Comparison of ENCODE assay signal across 8 cellular contexts in genomic region chr3:48952510-48953118, GRCh38. TPM values are rescaled to one million over a fixed set of nuclear protein-coding genes. Genes with fewer than 3 reads are reported as not detected.
DNase-seq lines count a peak whose midpoint lies in the region; ATAC-seq, FAIRE-seq and TF ChIP-seq lines count a peak whose summit lies in the region.

No MANE protein-coding gene starts in this region.

- no peaks in the 10 kb centered on the region for H3K27me3 Mint-ChIP-seq in endothelial cell (ENCODE audit: unreplicated experiment)

- intact Hi-C loops in A673 (cut with micrococcal nuclease; ENCODE audit: unreplicated experiment) (no loop called here), pancreas (cut with DNase I) (no loop called here)

- H3K9me3 ChIP-seq in A673 (ENCODE audit: low read depth, low read length, poor library complexity, severe bottlenecking): no peaks in the 10 kb centered on the region
- no peaks in the 10 kb centered on the region for H3K9me3 ChIP-seq in pancreas

- TF ChIP-seq CTCF in A673 (conservative IDR thresholded peaks at IDR 0.05; ENCODE audit: low read depth, low read length) (peak; percentile 38), endothelial cell (IDR thresholded peaks at IDR 0.05; ENCODE audit: unreplicated experiment) (peak; percentile 32), pancreas (IDR thresholded peaks at IDR 0.05) (peak in 2 of 4 donors; percentile 10 to 15)

- peaks cover 6% of the 10 kb centered on the region for H3K36me3 Mint-ChIP-seq in endothelial cell (ENCODE audit: low read depth, unreplicated experiment)

- CTCF ChIA-PET in A673 (lab: Charles Lee): no interaction called here

- H3K4me1 ChIP-seq in A673 (ENCODE audit: insufficient read depth, low read length, poor library complexity, severe bottlenecking): no peaks in the 10 kb centered on the region
- peaks cover 0 to 11% (median 0%) of the 10 kb centered on the region in 3 donors for H3K4me1 ChIP-seq in pancreas

- H3K4me3 ChIP-seq in A673 (ENCODE audit: low read depth, low read length, poor library complexity, severe bottlenecking): no peak overlapping the region
- H3K4me3 ChIP-seq in pancreas: no peak overlapping the region

- no TSS peak for BruUV-seq in A673 (replicated peaks; lab: Mats Ljungman, UMichigan)

- H3K27ac ChIP-seq in A673 (ENCODE audit: low read depth, low read length, poor library complexity, severe bottlenecking): no peak overlapping the region
- H3K27ac ChIP-seq in pancreas: no peak overlapping the region

- no peaks in the 10 kb centered on the region for H3K27me3 ChIP-seq in A673 (replicated peaks; ENCODE audit: insufficient read depth, low read depth, low read length, poor library complexity)
- no peaks in the 10 kb centered on the region for H3K27me3 ChIP-seq in pancreas

- FAIRE-seq in H54 (lab: Jason Lieb, UNC) (peak; percentile 61), pancreas (lab: Jason Lieb, UNC) (no peak)

- no peaks in the 10 kb centered on the region for H3K4me1 Mint-ChIP-seq in endothelial cell (ENCODE audit: unreplicated experiment)

- peak overlapping the region; percentile 51 for H3K27ac Mint-ChIP-seq in endothelial cell (ENCODE audit: unreplicated experiment)

- TF ChIP-seq POLR2A in H54 (IDR thresholded peaks at IDR 0.05; ENCODE audit: low read depth, low read length) (no peak), GM18505 (IDR thresholded peaks at IDR 0.05; ENCODE audit: borderline replicate concordance, extremely low read depth, insufficient read depth, insufficient read length) (no peak)

- POLR2A ChIA-PET in A673 (lab: Charles Lee; ENCODE audit: low non-redundant PET): interaction anchor here (0.7 kb wide), 1 partner anchor 25 kb away, joined by 3 read pairs; no protein-coding TSS in a partner anchor

- peak in 3 of 4 donors; percentile 75 to 86 (median 76) for ATAC-seq in pancreas
- ATAC-seq in GM18505 (IDR thresholded peaks at IDR 0.05; ENCODE audit: unreplicated experiment): no peak
- no peak for ATAC-seq in GM18858 (IDR thresholded peaks at IDR 0.05; ENCODE audit: unreplicated experiment)

- no peaks in the 10 kb centered on the region for H3K9me3 Mint-ChIP-seq in endothelial cell (ENCODE audit: unreplicated experiment)

- DNase-seq in A673 (ENCODE audit: low spot score): no peak
- no peak for DNase-seq in H54 (ENCODE audit: insufficient read length, low spot score)
- peak; percentile 24 for DNase-seq in activated CD4-positive, alpha-beta T cell treated with anti-CD3 and anti-CD28 coated beads for 1 hour
- peak; percentile 41 for DNase-seq in endothelial cell (ENCODE audit: low spot score)
- peak in 4 of 6 donors; percentile 13 to 60 (median 30) for DNase-seq in pancreas
- DNase-seq in occipital lobe (lab: John Stamatoyannopoulos, UW): no peak

- H3K36me3 ChIP-seq in A673 (ENCODE audit: insufficient read depth, low read length, poor library complexity, severe bottlenecking): no peaks in the 10 kb centered on the region
- peaks cover 0 to 4% (median 4%) of the 10 kb centered on the region in 3 donors for H3K36me3 ChIP-seq in pancreas

- peak overlapping the region; percentile 35 for H3K4me3 Mint-ChIP-seq in endothelial cell (ENCODE audit: unreplicated experiment)

- WGBS in pancreas, 2 donors: 76 to 85% methylated on average over 8 of the region's 8 CpGs

RNA-seq across cellular contexts. Expression of gene ARIH2, which starts 34.0 kb away (rescaled TPM):
- 70.8 and 76.8 TPM in 2 replicates for total RNA-seq in A673 (2021)
- total RNA-seq in endothelial cell (ENCODE audit: unreplicated experiment): 57.0 TPM
- total RNA-seq in pancreas: 10 to 100 TPM; 33.3 to 45.8 (median 40.4) TPM
- polyA plus RNA-seq in pancreas: 10 to 100 TPM; 50.0 to 53.6 TPM
- 82.0 TPM for total RNA-seq in occipital lobe

RNA-seq across cellular contexts. Expression of gene P4HTM, which starts 37.4 kb away (rescaled TPM):
- total RNA-seq in A673 (2021) (13.3 and 14.9 TPM in 2 replicates), endothelial cell (ENCODE audit: unreplicated experiment) (9.3 TPM), pancreas (10 to 100 TPM; 29.9 to 42.4 (median 38.0) TPM), occipital lobe (53.0 TPM)
- 100 to 1,000 TPM in 1 of 2 donors, 10 to 100 TPM in 1; 56.6 to 108 TPM for polyA plus RNA-seq in pancreas

RNA-seq across cellular contexts. Expression of gene SLC25A20, which starts 53.9 kb away (rescaled TPM):
- total RNA-seq in A673 (2021) (4.1 and 4.9 TPM in 2 replicates), endothelial cell (ENCODE audit: unreplicated experiment) (3.6 TPM), pancreas (10 to 100 TPM in 3 of 6 donors, 1 to 10 TPM in 3; 8.3 to 15.7 (median 10.0) TPM), occipital lobe (10.3 TPM)
- polyA plus RNA-seq in pancreas: 10 to 100 TPM in 1 of 2 donors, 1 to 10 TPM in 1; 9.6 to 14.8 TPM

RNA-seq across cellular contexts. Expression of gene WDR6, which starts 54.6 kb away (rescaled TPM):
- total RNA-seq in A673 (2021): 88.5 and 93.7 TPM in 2 replicates
- total RNA-seq in endothelial cell (ENCODE audit: unreplicated experiment): 148 TPM
- total RNA-seq in pancreas: 100 to 1,000 TPM in 1 of 6 donors, 10 to 100 TPM in 5; 57.1 to 155 (median 83.4) TPM
- polyA plus RNA-seq in pancreas: 100 to 1,000 TPM; 271 to 374 TPM
- 85.6 TPM for total RNA-seq in occipital lobe

Comparison
In these comparisons a context has a peak if more than half of its experiments do, and no peak if none do; other contexts are left out.
1. DNase-seq: peak in activated CD4-positive, alpha-beta T cell treated with anti-CD3 and anti-CD28 coated beads for 1 hour (single experiment), endothelial cell (single experiment) and pancreas (4 of 6); none in A673 (single experiment), H54 (single experiment) and occipital lobe (single experiment).
2. ATAC-seq: peak in pancreas (3 of 4); none in GM18505 (single experiment) and GM18858 (single experiment).